Comparison of ENCODE assay signal across 12 cellular contexts in genomic region chr5:61701877-61702602, GRCh38.
A peak's percentile ranks its signal among the peaks of the same experiment; 100 is the strongest.
DNase-seq lines count a peak whose midpoint lies in the region; ATAC-seq and TF ChIP-seq lines count a peak whose summit lies in the region.
"Had no signal": no experiment of that assay in that cellular context is flagged by ENCODE, and none has a peak within 500 bp of the region (broad histone marks: within the 10 kb centered on the region; RNA-seq: fewer than 3 reads in every experiment).

No MANE protein-coding gene starts in this region.

- H3K36me3 ChIP-seq in BLaER1 (no peaks in the 10 kb centered on the region), MG63 (no peaks in the 10 kb centered on the region), breast epithelium (no peaks in the 10 kb centered on the region)

- H3K9ac ChIP-seq in BLaER1, result no peak overlapping the region

- H3K9me3 ChIP-seq in BLaER1 (no peaks in the 10 kb centered on the region), MG63 (no peaks in the 10 kb centered on the region), breast epithelium (no peaks in the 10 kb centered on the region)
- H3K9me3 ChIP-seq: body of pancreas had no signal

- H3K27ac ChIP-seq in BLaER1 (peak overlapping the region; percentile 80), breast epithelium (no peak overlapping the region)
- H3K27ac ChIP-seq: body of pancreas, foreskin keratinocyte, HL-60 had no signal

- no peaks in the 10 kb centered on the region for H3K27me3 ChIP-seq in BLaER1
- no peaks in the 10 kb centered on the region for H3K27me3 ChIP-seq in MG63
- no peaks in the 10 kb centered on the region for H3K27me3 ChIP-seq in breast epithelium
- H3K27me3 ChIP-seq: body of pancreas, foreskin keratinocyte had no signal

- H3K4me1 ChIP-seq in BLaER1 (peaks cover 68% of the 10 kb centered on the region), breast epithelium (no peaks in the 10 kb centered on the region)
- H3K4me1 ChIP-seq: body of pancreas, foreskin keratinocyte had no signal

- DNase-seq in MG63 (peak; percentile 23), NCI-H446 (lab: John Stamatoyannopoulos, UW) (no peak), breast epithelium (ENCODE audit: low spot score in 2 of 2) (no peak), erythroblast (lab: John Stamatoyannopoulos, UW) (no peak), NCI-H2171 (lab: John Stamatoyannopoulos, UW) (no peak)
- DNase-seq: body of pancreas, NCI-H1436 had no signal

- TF ChIP-seq CTCF in breast epithelium (IDR thresholded peaks at IDR 0.05), result no peak

- intact Hi-C loops in breast epithelium (cut with DNase I; ENCODE audit: low total_unique reads), result no loop called here

- no peak for TF ChIP-seq POLR2A in breast epithelium (IDR thresholded peaks at IDR 0.05)
- no peak for TF ChIP-seq POLR2A in erythroblast (IDR thresholded peaks at IDR 0.05; ENCODE audit: low read length)

- H3K4me3 ChIP-seq in BLaER1 (no peak overlapping the region), MG63 (no peak overlapping the region), breast epithelium (no peak overlapping the region)
- H3K4me3 ChIP-seq: body of pancreas had no signal

- ATAC-seq in GM19324 (IDR thresholded peaks at IDR 0.05; ENCODE audit: low FRiP score, unreplicated experiment) (peak; percentile 63), HG02678 (IDR thresholded peaks at IDR 0.05; ENCODE audit: unreplicated experiment) (peak; percentile 64)
- ATAC-seq: body of pancreas had no signal

- H4K20me1 ChIP-seq in BLaER1, result no peaks in the 10 kb centered on the region

- peak overlapping the region; percentile 85 for H3K4me2 ChIP-seq in BLaER1
